ENCODE assay signal across 21 cellular contexts in the genomic region with DNA sequence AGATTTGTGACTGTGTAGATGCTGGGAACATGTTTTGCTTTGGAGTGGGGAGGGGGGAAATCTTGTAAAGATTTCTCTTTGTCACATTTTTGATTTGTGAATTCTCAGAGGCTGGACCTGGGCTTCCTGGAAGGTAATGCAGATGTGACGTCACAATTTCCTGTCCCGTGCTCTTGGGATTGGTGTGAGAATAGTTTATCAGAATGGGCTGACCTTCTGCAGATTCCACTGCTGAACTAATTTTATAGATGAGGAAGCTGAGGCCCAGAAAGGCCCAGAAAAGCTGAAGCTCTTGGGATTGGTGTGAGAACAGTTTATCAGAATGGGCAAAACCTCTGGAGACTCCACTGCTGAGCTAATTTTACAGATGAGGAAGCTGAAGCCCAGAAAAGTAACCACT. TPM values are rescaled to one million over a fixed set of nuclear protein-coding genes. Genes with fewer than 3 reads are reported as not detected.
DNase-seq lines count a peak whose midpoint lies in the region; ATAC-seq and TF ChIP-seq lines count a peak whose summit lies in the region.
"Had no signal": no experiment of that assay in that cellular context is flagged by ENCODE, and none has a peak within 500 bp of the region (broad histone marks: within the 10 kb centered on the region; RNA-seq: fewer than 3 reads in every experiment).

No MANE protein-coding gene starts in this region.

- ATAC-seq in Right ventricle myocardium inferior (peak; percentile 55), GM21786 (IDR thresholded peaks at IDR 0.05; ENCODE audit: unreplicated experiment) (no peak)
- no peak for ATAC-seq in activated CD8-positive, alpha-beta T cell treated with anti-CD3 and anti-CD28 coated beads for 36 hours
- no peak for ATAC-seq in stimulated activated naive CD8-positive, alpha-beta T cell treated with anti-CD3 and anti-CD28 coated beads, Interleukin-15, amount 100 ng/mL, for 72 hours

- CTCF ChIA-PET in activated CD8-positive, alpha-beta T cell treated with anti-CD3 and anti-CD28 coated beads for 36 hours (lab: Charles Lee) = no interaction called here

- H3K4me1 Mint-ChIP-seq in activated CD8-positive, alpha-beta T cell treated with anti-CD3 and anti-CD28 coated beads for 36 hours (ENCODE audit: low read depth) = peaks cover 90% of the 10 kb centered on the region
- H3K4me1 Mint-ChIP-seq in stimulated activated naive CD8-positive, alpha-beta T cell treated with anti-CD3 and anti-CD28 coated beads, Interleukin-15, amount 100 ng/mL, for 72 hours = peaks cover 100% of the 10 kb centered on the region

- H3K4me1 ChIP-seq in right atrium auricular region = no peaks in the 10 kb centered on the region
- peaks cover 23% of the 10 kb centered on the region for H3K4me1 ChIP-seq in left ventricle myocardium inferior

- DNase-seq in Right ventricle myocardium inferior (ENCODE audit: missing footprints) = no peak
- DNase-seq in right atrium auricular region (ENCODE audit: low spot score) = no peak
- DNase-seq in activated CD8-positive, alpha-beta T cell treated with anti-CD3 and anti-CD28 coated beads for 36 hours = peak; percentile 37
- no peak for DNase-seq in left ventricle myocardium inferior
- no peak for DNase-seq in stimulated activated naive CD8-positive, alpha-beta T cell treated with anti-CD3 and anti-CD28 coated beads, Interleukin-15, amount 100 ng/mL, for 72 hours
- DNase-seq in medulla oblongata (ENCODE audit: extremely low spot score) = no peak
- no peak for DNase-seq in DMS153 (lab: John Stamatoyannopoulos, UW)
- DNase-seq: amniotic stem cell; central memory CD4-positive, alpha-beta T cell; effector CD8-positive, alpha-beta T cell; KG1; kidney glomerular epithelial cell; midbrain; NCI-H2081 treated with DMSO at 0.1 percent for 48 hours; NCI-H510A; retina; substantia nigra; WERI-Rb-1 had no signal

- H3K4me3 Mint-ChIP-seq in activated CD8-positive, alpha-beta T cell treated with anti-CD3 and anti-CD28 coated beads for 36 hours = peak overlapping the region; percentile 11
- peak overlapping the region; percentile 35 to 52 for H3K4me3 Mint-ChIP-seq in stimulated activated naive CD8-positive, alpha-beta T cell treated with anti-CD3 and anti-CD28 coated beads, Interleukin-15, amount 100 ng/mL, for 72 hours

- H3K36me3 ChIP-seq in right atrium auricular region (no peaks in the 10 kb centered on the region), left ventricle myocardium inferior (no peaks in the 10 kb centered on the region)

- POLR2A ChIA-PET in activated CD8-positive, alpha-beta T cell treated with anti-CD3 and anti-CD28 coated beads for 36 hours (lab: Charles Lee) = interaction anchor here (0.7 to 2.0 kb wide), 4 partner anchors 29 to 94 kb away, joined by 3 to 9 read pairs (median 3); partner anchors contain the start of gene HS3ST3B1

- H3K27ac ChIP-seq in right atrium auricular region (peak overlapping the region in 1 of 2 donors; percentile 6), left ventricle myocardium inferior (replicated peaks) (peak overlapping the region; percentile 54)
- H3K27ac ChIP-seq: HL-60, RWPE1, WERI-Rb-1 had no signal

- H3K36me3 Mint-ChIP-seq in activated CD8-positive, alpha-beta T cell treated with anti-CD3 and anti-CD28 coated beads for 36 hours (ENCODE audit: low read depth) = peaks cover 5% of the 10 kb centered on the region

- H3K9me3 Mint-ChIP-seq in activated CD8-positive, alpha-beta T cell treated with anti-CD3 and anti-CD28 coated beads for 36 hours = no peaks in the 10 kb centered on the region
- no peaks in the 10 kb centered on the region for H3K9me3 Mint-ChIP-seq in stimulated activated naive CD8-positive, alpha-beta T cell treated with anti-CD3 and anti-CD28 coated beads, Interleukin-15, amount 100 ng/mL, for 72 hours

- peak overlapping the region; percentile 75 for H3K27ac Mint-ChIP-seq in activated CD8-positive, alpha-beta T cell treated with anti-CD3 and anti-CD28 coated beads for 36 hours
- H3K27ac Mint-ChIP-seq in stimulated activated naive CD8-positive, alpha-beta T cell treated with anti-CD3 and anti-CD28 coated beads, Interleukin-15, amount 100 ng/mL, for 72 hours = peak overlapping the region in 1 of 2 donors; percentile 71

- intact Hi-C loops in Right ventricle myocardium inferior (cut with DNase I) = no loop called here
- intact Hi-C loops in activated CD8-positive, alpha-beta T cell treated with anti-CD3 and anti-CD28 coated beads for 36 hours (cut with micrococcal nuclease) = loop anchor here (5.0 kb wide), 1 partner anchor 33 kb away; the partner anchor contains the start of gene HS3ST3B1
- intact Hi-C loops in left ventricle myocardium inferior (cut with micrococcal nuclease) = no loop called here

- H3K27me3 ChIP-seq in right atrium auricular region (no peaks in the 10 kb centered on the region), left ventricle myocardium inferior (ENCODE audit: low read depth) (peaks cover 4% of the 10 kb centered on the region)

- TF ChIP-seq CTCF in right atrium auricular region (IDR thresholded peaks at IDR 0.05) (no peak), left ventricle myocardium inferior (IDR thresholded peaks at IDR 0.05; ENCODE audit: borderline replicate concordance) (no peak)
- TF ChIP-seq CTCF in activated CD8-positive, alpha-beta T cell treated with anti-CD3 and anti-CD28 coated beads for 36 hours (IDR thresholded peaks at IDR 0.05) = no peak

- no peaks in the 10 kb centered on the region for H3K9me3 ChIP-seq in right atrium auricular region
- H3K9me3 ChIP-seq in left ventricle myocardium inferior (replicated peaks) = no peaks in the 10 kb centered on the region

- H3K4me3 ChIP-seq in right atrium auricular region (no peak overlapping the region), left ventricle myocardium inferior (no peak overlapping the region)

- no peaks in the 10 kb centered on the region for H3K27me3 Mint-ChIP-seq in activated CD8-positive, alpha-beta T cell treated with anti-CD3 and anti-CD28 coated beads for 36 hours
- H3K27me3 Mint-ChIP-seq in stimulated activated naive CD8-positive, alpha-beta T cell treated with anti-CD3 and anti-CD28 coated beads, Interleukin-15, amount 100 ng/mL, for 72 hours = no peaks in the 10 kb centered on the region

RNA-seq across cellular contexts. Expression of gene HS3ST3B1, which starts 34.0 kb away (rescaled TPM):
- 1.5 TPM for total RNA-seq in Right ventricle myocardium inferior
- 1 to 10 TPM in 1 of 2 donors, under 1 TPM in 1; 0.78 to 2.8 TPM for total RNA-seq in right atrium auricular region
- total RNA-seq in activated CD8-positive, alpha-beta T cell treated with anti-CD3 and anti-CD28 coated beads for 36 hours = 1 to 10 TPM; 4.9 to 5.1 TPM
- total RNA-seq in left ventricle myocardium inferior = 1.2 TPM
